In genomic region chr5:78345485-78345884, GRCh38 we compare ENCODE assay signal across 15 cellular contexts. TPM values are rescaled to one million over a fixed set of nuclear protein-coding genes. Genes with fewer than 3 reads are reported as not detected.
A peak's percentile ranks its signal among the peaks of the same experiment; 100 is the strongest.
DNase-seq lines count a peak whose midpoint lies in the region; ATAC-seq, FAIRE-seq and TF ChIP-seq lines count a peak whose summit lies in the region.
"Had no signal": no experiment of that assay in that cellular context is flagged by ENCODE, and none has a peak within 500 bp of the region (broad histone marks: within the 10 kb centered on the region; RNA-seq: fewer than 3 reads in every experiment).

No MANE protein-coding gene starts in this region.

- WGBS in adrenal gland, 4 donors: 27 to 40% (median 38%) methylated on average over 3 of the region's 3 CpGs

- H3K36me3 Mint-ChIP-seq in neural crest cell (ENCODE audit: low read depth): no peaks in the 10 kb centered on the region

- H3K4me3 ChIP-seq in WERI-Rb-1 (ENCODE audit: low read depth, low read length): no peak overlapping the region
- no peak overlapping the region for H3K4me3 ChIP-seq in adrenal gland
- H3K4me3 ChIP-seq: thoracic aorta had no signal

- TF ChIP-seq CTCF in WERI-Rb-1 (IDR thresholded peaks at IDR 0.05; ENCODE audit: low read depth, low read length) (no peak), neural crest cell (conservative IDR thresholded peaks at IDR 0.05) (no peak), adrenal gland (IDR thresholded peaks at IDR 0.05) (no peak)

- no peaks in the 10 kb centered on the region for H3K27me3 Mint-ChIP-seq in neural crest cell (ENCODE audit: low read depth)

- H3K27ac ChIP-seq in WERI-Rb-1 (peak overlapping the region; percentile 44), adrenal gland (no peak overlapping the region)
- H3K27ac ChIP-seq: thoracic aorta had no signal

- no peak overlapping the region for H3K4me3 Mint-ChIP-seq in neural crest cell

- no peaks in the 10 kb centered on the region for H3K27me3 ChIP-seq in WERI-Rb-1 (ENCODE audit: insufficient read depth, low read depth, severe bottlenecking)
- H3K27me3 ChIP-seq in adrenal gland: no peaks in the 10 kb centered on the region

- H3K9me3 ChIP-seq in WERI-Rb-1 (ENCODE audit: severe bottlenecking) (no peaks in the 10 kb centered on the region), adrenal gland (replicated peaks in 1 of 3) (no peaks in the 10 kb centered on the region)
- H3K9me3 ChIP-seq: thoracic aorta had no signal

- no peaks in the 10 kb centered on the region for H3K9me3 Mint-ChIP-seq in neural crest cell

- no peak for ATAC-seq in esophagus mucosa
- ATAC-seq: left lobe of liver had no signal

- intact Hi-C loops in adrenal gland (cut with DNase I): no loop called here

- peak; percentile 14 for FAIRE-seq in GM19239 (lab: Jason Lieb, UNC)

- H3K4me1 Mint-ChIP-seq in neural crest cell: no peaks in the 10 kb centered on the region

- H3K27ac Mint-ChIP-seq in neural crest cell (ENCODE audit: unreplicated experiment): peak overlapping the region; percentile 76

- no peaks in the 10 kb centered on the region for H3K36me3 ChIP-seq in WERI-Rb-1
- no peaks in the 10 kb centered on the region for H3K36me3 ChIP-seq in adrenal gland (replicated peaks in 1 of 2)
- H3K36me3 ChIP-seq: thoracic aorta had no signal

- TF ChIP-seq POLR2A in adrenal gland (IDR thresholded peaks at IDR 0.05): no peak

- H3K4me1 ChIP-seq in adrenal gland (replicated peaks in 1 of 2): no peaks in the 10 kb centered on the region

- DNase-seq in GM19239 (ENCODE audit: insufficient read length, low spot score) (no peak), WERI-Rb-1 (no peak), fibroblast of peridontal ligament (ENCODE audit: extremely low read depth) (peak; percentile 48), neural crest cell (ENCODE audit: low read depth, low spot score) (no peak), NCI-H526 treated with DMSO at 0.1 percent for 48 hours (lab: John Stamatoyannopoulos, UW) (no peak), middle frontal gyrus (ENCODE audit: extremely low spot score, low spot score) (no peak), adrenal gland (no peak)
- DNase-seq: activated CD4-positive, CD25-positive, alpha-beta regulatory T cell treated with anti-CD3 and anti-CD28 coated beads, Interleukin-2, amount 50 U/mL, for 72 hours; effector CD4-positive, alpha-beta T cell; NCI-H1417 treated with DMSO at 0.1 percent for 48 hours; occipital lobe; stimulated activated CD4-positive, alpha-beta T cell treated with anti-CD3 and anti-CD28 coated beads, Interleukin-12 subunit alpha, Interleukin-12 subunit beta, amount 100 ng/mL, for 4 hours had no signal

RNA-seq across cellular contexts. Expression of gene SCAMP1, which starts 14.9 kb away (rescaled TPM):
- total RNA-seq in neural crest cell (30.7 and 34.9 TPM in 2 replicates), adrenal gland (10 to 100 TPM; 19.1 to 40.2 (median 32.0) TPM), esophagus mucosa (25.2 TPM)
- 10 to 100 TPM in 1 of 3 donors, 1 to 10 TPM in 2; 5.6 to 21.8 (median 7.5) TPM for polyA plus RNA-seq in adrenal gland

RNA-seq across cellular contexts. Expression of gene AP3B1, which starts 51.0 kb away (rescaled TPM):
- total RNA-seq in neural crest cell: 46.6 and 51.8 TPM in 2 replicates
- 10 to 100 TPM; 25.7 to 59.1 (median 34.3) TPM for total RNA-seq in adrenal gland
- polyA plus RNA-seq in adrenal gland: 10 to 100 TPM; 22.0 to 53.7 (median 26.7) TPM
- total RNA-seq in esophagus mucosa: 31.5 TPM
